1 cellular context compared by ENCODE assay signal in the genomic region with DNA sequence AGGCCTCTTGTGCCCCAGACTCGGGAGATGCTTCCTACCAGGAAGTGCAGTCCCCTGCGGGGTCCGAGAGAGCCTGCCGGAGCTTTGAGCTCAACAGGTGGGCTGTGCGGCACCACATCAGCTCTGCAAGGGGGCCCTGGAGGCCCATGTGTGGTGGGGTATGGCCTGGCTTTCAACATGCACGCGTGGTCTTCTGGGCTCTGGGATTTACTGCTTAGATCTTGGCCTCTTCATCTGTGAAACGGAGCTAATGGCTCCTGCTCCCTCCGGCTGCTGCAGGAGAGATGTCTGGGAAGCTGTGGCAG.
A peak's percentile ranks its signal among the peaks of the same experiment; 100 is the strongest.
TF ChIP-seq lines count a peak whose summit lies in the region.

No MANE protein-coding gene starts in this region.

TF ChIP-seq in HepG2, 621 proteins besides CTCF, POLR2A, EP300 and RAD21:
- TF ChIP-seq, protein P1, sequence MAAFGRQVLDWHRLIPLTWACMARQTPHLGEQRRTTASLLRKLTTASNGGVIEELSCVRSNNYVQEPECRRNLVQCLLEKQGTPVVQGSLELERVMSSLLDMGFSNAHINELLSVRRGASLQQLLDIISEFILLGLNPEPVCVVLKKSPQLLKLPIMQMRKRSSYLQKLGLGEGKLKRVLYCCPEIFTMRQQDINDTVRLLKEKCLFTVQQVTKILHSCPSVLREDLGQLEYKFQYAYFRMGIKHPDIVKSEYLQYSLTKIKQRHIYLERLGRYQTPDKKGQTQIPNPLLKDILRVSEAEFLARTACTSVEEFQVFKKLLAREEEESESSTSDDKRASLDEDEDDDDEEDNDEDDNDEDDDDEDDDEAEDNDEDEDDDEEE (CRISPR knock-in tag; IDR thresholded peaks at IDR 0.05), result no peak
- TF ChIP-seq GATAD1 (CRISPR knock-in tag; IDR thresholded peaks at IDR 0.05) (no peak), ZNF607 (CRISPR knock-in tag; IDR thresholded peaks at IDR 0.05; ENCODE audit: borderline replicate concordance) (peak; percentile 26; the same call in 1 of the 2 replicates), PAF1 (CRISPR knock-in tag; IDR thresholded peaks at IDR 0.05) (no peak), POLR2AphosphoS2 (IDR thresholded peaks at IDR 0.05; ENCODE audit: low read depth, low read length) (no peak), FOXK1 (CRISPR knock-in tag; IDR thresholded peaks at IDR 0.05; ENCODE audit: borderline replicate concordance, low read depth) (no peak)
